8 cellular contexts compared by ENCODE assay signal in the genomic region with DNA sequence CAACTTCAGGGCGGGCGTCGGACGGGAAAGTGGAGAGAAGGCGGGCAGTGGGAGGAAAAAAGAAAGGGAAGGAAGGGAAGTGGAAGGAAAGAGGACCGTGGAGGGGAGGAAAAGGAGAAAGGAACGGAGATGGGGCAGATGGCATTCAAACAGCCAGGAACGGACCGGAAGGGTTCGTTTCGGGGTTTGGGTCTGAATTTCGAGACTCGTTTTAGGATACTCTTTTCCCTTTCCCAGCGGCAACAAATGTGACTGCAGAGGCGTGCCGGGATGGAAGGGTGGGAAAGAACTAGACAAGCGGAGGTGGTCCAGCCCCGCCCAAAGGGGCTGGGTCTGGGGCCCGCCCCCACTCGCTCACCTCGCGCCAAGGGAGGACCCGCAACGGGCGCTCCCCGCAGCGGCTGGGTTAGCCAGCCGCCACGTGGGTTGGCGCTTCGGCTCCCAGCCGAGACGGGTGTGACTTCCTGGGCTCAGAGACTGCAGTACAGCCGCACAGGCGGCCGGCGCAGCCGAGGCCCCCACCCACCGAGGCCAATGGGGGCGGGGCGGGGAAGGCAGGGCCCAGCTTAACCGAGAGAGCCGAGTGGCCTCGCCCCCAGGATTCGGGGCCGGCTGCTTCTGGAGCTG. TPM values are rescaled to one million over a fixed set of nuclear protein-coding genes. Genes with fewer than 3 reads are reported as not detected.
A peak's percentile ranks its signal among the peaks of the same experiment; 100 is the strongest.
DNase-seq lines count a peak whose midpoint lies in the region; ATAC-seq and TF ChIP-seq lines count a peak whose summit lies in the region.

No MANE protein-coding gene starts in this region.

- H3K27me3 ChIP-seq in mucosa of stomach (ENCODE audit: control insufficient read depth, insufficient read depth, low read length) = peaks cover 63% of the 10 kb centered on the region

- DNase-seq in AG09319 (ENCODE audit: extremely low read depth, low read depth) (peak; percentile 73), NCI-H460 (ENCODE audit: extremely low read depth, low read depth) (peak; percentile 37), fibroblast of mammary gland (ENCODE audit: low read depth) (peak; percentile 91)
- peak; percentile 20 for DNase-seq in activated CD8-positive, alpha-beta memory T cell treated with anti-CD3 and anti-CD28 coated beads, Interleukin-2, amount 50 U/mL, for 4 hours

- H3K9ac ChIP-seq in mucosa of stomach (ENCODE audit: low read length) = no peak overlapping the region

- TF ChIP-seq CTCF in AG09319 (IDR thresholded peaks at IDR 0.05; ENCODE audit: low read depth, low read length) (no peak), fibroblast of mammary gland (conservative IDR thresholded peaks at IDR 0.05; ENCODE audit: control insufficient read depth, insufficient read depth, low read depth, low read length) (no peak)

- H3K36me3 ChIP-seq in mucosa of stomach (ENCODE audit: control insufficient read depth, insufficient read depth, low read length) (no peaks in the 10 kb centered on the region), urinary bladder (ENCODE audit: insufficient read depth) (no peaks in the 10 kb centered on the region)

- peak overlapping the region; percentile 15 for H3K27ac ChIP-seq in urinary bladder (ENCODE audit: low read depth)

- H3K9me3 ChIP-seq in mucosa of stomach (ENCODE audit: control insufficient read depth, low read length) = no peaks in the 10 kb centered on the region

- ATAC-seq in GM18858 (IDR thresholded peaks at IDR 0.05; ENCODE audit: unreplicated experiment) = peak; percentile 54
- peak; percentile 49 for ATAC-seq in HG03045 (IDR thresholded peaks at IDR 0.05; ENCODE audit: unreplicated experiment)

- H3K4me3 ChIP-seq in fibroblast of mammary gland (ENCODE audit: control insufficient read depth, low read depth, low read length) = peak overlapping the region; percentile 81
- peak overlapping the region; percentile 41 for H3K4me3 ChIP-seq in mucosa of stomach (ENCODE audit: low read length)
- peak overlapping the region; percentile 34 for H3K4me3 ChIP-seq in urinary bladder (ENCODE audit: low read depth, low read length)

- WGBS in urinary bladder = under 1% methylated on average over 46 of the region's 46 CpGs

- H3K4me1 ChIP-seq in mucosa of stomach (ENCODE audit: control insufficient read depth, insufficient read depth, low read length) (peaks cover 14% of the 10 kb centered on the region), urinary bladder (ENCODE audit: insufficient read depth) (no peaks in the 10 kb centered on the region)

RNA-seq across cellular contexts. Expression of gene VCAN, which starts 2.7 kb away (rescaled TPM):
- 0.06 and 0.12 TPM in 2 replicates for total RNA-seq in NCI-H460 (2014; rRNA removed; shearing (Covaris generic))
- polyA plus RNA-seq in NCI-H460 (2014; cell fraction: nucleus; rRNA removed) = 0.03 TPM in 1 of 2 replicates, not detected in the other
- 435 TPM for total RNA-seq in urinary bladder
- polyA plus RNA-seq in urinary bladder = 30.0 TPM

Comparison
In these comparisons a context has a peak if more than half of its experiments do, and no peak if none do; other contexts are left out.
1. Peak in every context shown above with its lines: DNase-seq, ATAC-seq, H3K4me3 ChIP-seq and H3K27ac ChIP-seq.
2. DNase-seq: peak in every context shown above with its lines; median percentile 91 in fibroblast of mammary gland; 73 in AG09319; 37 in NCI-H460; 20 in activated CD8-positive, alpha-beta memory T cell treated with anti-CD3 and anti-CD28 coated beads, Interleukin-2, amount 50 U/mL, for 4 hours.
3. RNA of gene VCAN, which starts 2.7 kb away (total RNA-seq): 435 TPM in urinary bladder (single experiment); 0.06 to 0.12 TPM in NCI-H460; every median in the first group is over 100 times any median in the second.